In the genomic region with DNA sequence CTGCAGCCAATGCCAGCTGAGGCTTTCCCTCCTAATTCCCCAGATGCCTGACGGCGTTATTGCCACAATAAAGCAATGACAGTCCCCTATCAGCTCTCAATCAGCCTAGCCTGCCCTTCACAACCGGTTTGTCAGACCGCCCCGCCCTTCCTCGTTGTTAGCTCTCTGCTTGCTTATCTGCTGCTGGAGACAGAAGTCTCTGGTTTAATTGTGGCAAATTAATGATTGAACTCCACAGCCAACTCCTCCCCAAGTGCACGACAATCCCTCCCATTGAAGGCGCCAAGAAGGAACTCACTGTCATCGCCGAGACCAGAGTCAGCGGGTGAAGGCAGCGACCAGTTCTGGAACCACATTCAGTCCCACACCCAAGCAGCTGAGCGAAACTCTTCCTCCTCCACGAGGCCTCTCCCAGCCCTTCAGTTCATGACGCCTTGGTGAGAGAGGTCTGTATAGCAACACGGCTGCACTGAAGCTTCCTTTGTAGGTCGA, we compare ENCODE assay signal across 8 cellular contexts.
DNase-seq lines count a peak whose midpoint lies in the region; ATAC-seq and TF ChIP-seq lines count a peak whose summit lies in the region.
"Had no signal": no experiment of that assay in that cellular context is flagged by ENCODE, and none has a peak within 500 bp of the region (broad histone marks: within the 10 kb centered on the region; RNA-seq: fewer than 3 reads in every experiment).

No MANE protein-coding gene starts in this region.

- no peaks in the 10 kb centered on the region for H3K36me3 ChIP-seq in gastrocnemius medialis
- H3K36me3 ChIP-seq: heart right ventricle had no signal

- H3K9me3 ChIP-seq in gastrocnemius medialis, result no peaks in the 10 kb centered on the region
- H3K9me3 ChIP-seq: heart right ventricle had no signal

- in situ Hi-C loops in gastrocnemius medialis (cut with MboI; ENCODE audit: low sequenced_read_pairs in 4 of 4), result no loop called here

- no peak overlapping the region for H3K4me3 ChIP-seq in gastrocnemius medialis

- intact Hi-C loops in gastrocnemius medialis (cut with DNase I; ENCODE audit: low total_unique reads), result no loop called here

- ATAC-seq in GM19395 (IDR thresholded peaks at IDR 0.05; ENCODE audit: unreplicated experiment) (peak; percentile 75), HG03460 (IDR thresholded peaks at IDR 0.05; ENCODE audit: unreplicated experiment) (peak; percentile 65), gastrocnemius medialis (no peak)

- no peaks in the 10 kb centered on the region for H3K4me1 ChIP-seq in gastrocnemius medialis

- DNase-seq in kidney tubule cell (ENCODE audit: low spot score) (peak; percentile 92), 8988T (no peak), NCI-H2171 (lab: John Stamatoyannopoulos, UW) (no peak), gastrocnemius medialis (no peak)
- DNase-seq: heart right ventricle had no signal

- peaks cover 2 to 10% (median 9%) of the 10 kb centered on the region in 3 donors for H3K27me3 ChIP-seq in gastrocnemius medialis

- TF ChIP-seq POLR2A in gastrocnemius medialis (IDR thresholded peaks at IDR 0.05), result no peak

- TF ChIP-seq CTCF in VCaP (conservative IDR thresholded peaks at IDR 0.05), result no peak
- TF ChIP-seq CTCF in gastrocnemius medialis (IDR thresholded peaks at IDR 0.05 in 4 of 5, conservative IDR thresholded peaks at IDR 0.05 in 1 of 5), result no peak

- H3K27ac ChIP-seq in VCaP (peak overlapping the region; percentile 95), gastrocnemius medialis (no peak overlapping the region)
- H3K27ac ChIP-seq: heart right ventricle had no signal

Comparison
In these comparisons a context has a peak if more than half of its experiments do, and no peak if none do; other contexts are left out.
1. ATAC-seq: peak in GM19395 (single experiment) and HG03460 (single experiment); none in gastrocnemius medialis (0 of 2).